ENCODE assay signal across 8 cellular contexts in the genomic region with DNA sequence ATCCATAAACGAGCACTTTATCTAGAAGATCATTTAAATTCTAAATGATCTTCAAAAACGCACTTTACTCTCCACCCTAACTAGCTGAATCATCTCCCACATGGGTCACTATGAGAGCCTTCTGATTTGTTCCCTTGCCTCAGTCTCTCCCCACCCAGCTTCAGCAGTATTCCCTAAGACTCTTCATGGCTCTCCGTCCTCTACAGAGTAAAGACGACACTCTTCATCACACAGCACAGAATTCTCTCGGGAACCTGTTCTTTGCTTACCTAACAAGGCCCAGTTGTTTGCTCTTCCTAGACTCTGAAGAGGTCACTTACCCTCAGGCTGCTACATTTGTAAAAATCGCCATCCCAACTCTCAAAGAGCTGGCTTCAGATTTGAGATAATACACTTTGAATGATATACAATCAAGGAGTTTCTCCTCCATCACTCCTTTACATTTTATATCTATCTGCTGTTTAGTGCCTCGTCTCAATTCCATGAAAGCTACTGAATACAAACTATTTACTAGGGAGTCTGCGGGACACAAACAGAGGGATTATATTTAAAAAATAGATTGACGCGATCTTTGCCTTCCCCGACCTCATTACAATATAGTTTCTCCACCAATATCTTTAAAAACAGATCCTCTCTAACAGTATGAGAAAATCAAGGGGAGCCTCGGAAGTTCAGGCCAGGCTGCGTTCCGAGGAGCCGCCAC. TPM values are rescaled to one million over a fixed set of nuclear protein-coding genes. Genes with fewer than 3 reads are reported as not detected.
DNase-seq lines count a peak whose midpoint lies in the region; ATAC-seq, FAIRE-seq and TF ChIP-seq lines count a peak whose summit lies in the region.

No MANE protein-coding gene starts in this region.

- WGBS in GM23248 (ENCODE audit: low coverage in 1 of 2, low lambda C conversion rate in 2 of 2, missing lambda C conversion rate in 2 of 2), 2 experiments, result 8% methylated on average over 15 of the region's 15 CpGs
- 18% methylated on average over 15 of the region's 15 CpGs for WGBS in aorta, 2 donors

- peaks cover 22% of the 10 kb centered on the region for H3F3A ChIP-seq in GM23248 (ENCODE audit: insufficient read depth)
- no peaks in the 10 kb centered on the region for H3F3A ChIP-seq in PC-3 (ENCODE audit: low read length, unreplicated experiment)

- no peaks in the 10 kb centered on the region for H3K9me1 ChIP-seq in endothelial cell of umbilical vein (replicated peaks; ENCODE audit: control insufficient read depth, extremely low read depth, insufficient read depth, low read length)

- H3K4me2 ChIP-seq in GM23248 (ENCODE audit: unreplicated experiment) (peak overlapping the region; percentile 98), PC-3 (ENCODE audit: low read length) (peak overlapping the region; percentile 92), endothelial cell of umbilical vein (ENCODE audit: insufficient read depth, low read length) (peak overlapping the region; percentile 75), parathyroid adenoma (ENCODE audit: low read length) (peak overlapping the region; percentile 86)

- intact Hi-C loops in PC-3 (cut with micrococcal nuclease), result loop anchor here (5.0 kb wide), 1 partner anchor 138 kb away; the partner anchor contains the start of gene RAD51D
- intact Hi-C loops in endothelial cell of umbilical vein (cut with micrococcal nuclease), result loop anchor here (1.0 to 10.0 kb wide), 4 partner anchors 18 to 565 kb away; partner anchors contain the start of genes CCT6B, SLFN5 and ZNF830
- intact Hi-C loops in aorta (cut with DNase I), result loop anchor here (2.0 to 5.0 kb wide), 3 partner anchors 19 to 108 kb away; partner anchors contain the start of genes CCT6B (in 1 of the 2) and ZNF830 (in 1 of the 2)

- H4K20me1 ChIP-seq in GM23248 (ENCODE audit: insufficient read depth) (no peaks in the 10 kb centered on the region), PC-3 (ENCODE audit: low read length) (no peaks in the 10 kb centered on the region), endothelial cell of umbilical vein (replicated peaks; ENCODE audit: control insufficient read depth, extremely low read depth, insufficient read depth, low read length) (no peaks in the 10 kb centered on the region)

- H3K4me3 ChIP-seq in GM23248, result peak overlapping the region; percentile 83
- peak overlapping the region; percentile 91 for H3K4me3 ChIP-seq in PC-3 (ENCODE audit: low read length)
- peak overlapping the region; percentile 65 to 92 (median 89) for H3K4me3 ChIP-seq in endothelial cell of umbilical vein (replicated peaks in 1 of 3; ENCODE audit: insufficient read depth in 1 of 3, low read depth in 1 of 3, low read length in 3 of 3)
- H3K4me3 ChIP-seq in parathyroid adenoma (ENCODE audit: low read depth, low read length), result peak overlapping the region; percentile 66
- peak overlapping the region in 1 of 2 donors; percentile 42 for H3K4me3 ChIP-seq in aorta (ENCODE audit: low read length in 2 of 2)

- H3K36me3 ChIP-seq in GM23248 (ENCODE audit: low read depth) (peaks cover 2% of the 10 kb centered on the region; the same call in 1 of the 2 replicates), PC-3 (ENCODE audit: low read depth, low read length) (peaks cover 3% of the 10 kb centered on the region), endothelial cell of umbilical vein (ENCODE audit: control insufficient read depth in 2 of 2, extremely low read depth in 1 of 2, insufficient read depth in 2 of 2, low read length in 2 of 2) (no peaks in the 10 kb centered on the region), parathyroid adenoma (ENCODE audit: control insufficient read depth, insufficient read depth, low read length) (no peaks in the 10 kb centered on the region), aorta (ENCODE audit: control insufficient read depth in 1 of 2, insufficient read depth in 2 of 2, low read length in 1 of 2) (peaks cover 0 to 3% of the 10 kb centered on the region in 2 donors)

- in situ Hi-C loops in GM23248 (cut with MboI), result no loop called here

- peaks cover 20% of the 10 kb centered on the region for H3K4me1 ChIP-seq in GM23248 (ENCODE audit: insufficient read depth)
- H3K4me1 ChIP-seq in PC-3 (ENCODE audit: insufficient read depth, low read length), result peaks cover 20% of the 10 kb centered on the region
- peaks cover 19% of the 10 kb centered on the region for H3K4me1 ChIP-seq in endothelial cell of umbilical vein (ENCODE audit: control insufficient read depth, extremely low read depth, insufficient read depth, low read length)
- H3K4me1 ChIP-seq in parathyroid adenoma, result peaks cover 10% of the 10 kb centered on the region
- H3K4me1 ChIP-seq in aorta (ENCODE audit: control insufficient read depth in 1 of 2, insufficient read depth in 2 of 2, low read length in 2 of 2), result peaks cover 0 to 2% of the 10 kb centered on the region in 2 donors

- CTCF ChIA-PET in PC-3 (lab: Charles Lee) (no interaction called here), endothelial cell of umbilical vein (lab: Charles Lee) (interaction anchor here (0.9 to 2.1 kb wide), 5 partner anchors 11 to 437 kb away, joined by 4 to 10 read pairs (median 8); no protein-coding TSS in a partner anchor)

- no peak for ATAC-seq in PC-3
- ATAC-seq in aorta (ENCODE audit: low FRiP score), result no peak
- no peak for ATAC-seq in HG02973 (IDR thresholded peaks at IDR 0.05; ENCODE audit: unreplicated experiment)

- POLR2A ChIA-PET in PC-3 (lab: Charles Lee; ENCODE audit: unreplicated experiment) (interaction anchor here (0.5 kb wide), 1 partner anchor 91 kb away, joined by 5 read pairs; no protein-coding TSS in a partner anchor), endothelial cell of umbilical vein (lab: Charles Lee) (interaction anchor here (1.0 kb wide), 1 partner anchor 9 kb away, joined by 3 read pairs; no protein-coding TSS in a partner anchor)

- peak overlapping the region; percentile 89 for H2AFZ ChIP-seq in GM23248
- peak overlapping the region; percentile 83 for H2AFZ ChIP-seq in PC-3 (ENCODE audit: low read length)
- H2AFZ ChIP-seq in endothelial cell of umbilical vein (ENCODE audit: low read depth, low read length), result peak overlapping the region; percentile 91
- peak overlapping the region; percentile 94 for H2AFZ ChIP-seq in parathyroid adenoma

- H3K9ac ChIP-seq in GM23248, result peak overlapping the region; percentile 98
- peak overlapping the region; percentile 99 for H3K9ac ChIP-seq in PC-3 (ENCODE audit: low read length)
- H3K9ac ChIP-seq in endothelial cell of umbilical vein (replicated peaks; ENCODE audit: extremely low read depth, insufficient read depth, low read length), result peak overlapping the region; percentile 100
- H3K9ac ChIP-seq in parathyroid adenoma, result peak overlapping the region; percentile 41

- peaks cover 32% of the 10 kb centered on the region for H3K79me2 ChIP-seq in GM23248 (ENCODE audit: insufficient read depth)
- H3K79me2 ChIP-seq in PC-3 (ENCODE audit: low read length), result peaks cover 37% of the 10 kb centered on the region
- peaks cover 22% of the 10 kb centered on the region for H3K79me2 ChIP-seq in endothelial cell of umbilical vein (ENCODE audit: control insufficient read depth, insufficient read depth, low read length)
- peaks cover 10% of the 10 kb centered on the region for H3K79me2 ChIP-seq in parathyroid adenoma

- no peak for FAIRE-seq in endothelial cell of umbilical vein (lab: Jason Lieb, UNC)

- H3K27ac ChIP-seq in GM23248, result peak overlapping the region; percentile 97
- H3K27ac ChIP-seq in PC-3 (ENCODE audit: low read length), result peak overlapping the region; percentile 89
- H3K27ac ChIP-seq in endothelial cell of umbilical vein (ENCODE audit: insufficient read depth, low read depth, low read length), result peak overlapping the region; percentile 96
- peak overlapping the region; percentile 86 for H3K27ac ChIP-seq in parathyroid adenoma
- peak overlapping the region in 1 of 2 donors; percentile 45 for H3K27ac ChIP-seq in aorta (ENCODE audit: low read depth in 1 of 2, low read length in 2 of 2)

- no peak for TF ChIP-seq CTCF in PC-3 (conservative IDR thresholded peaks at IDR 0.05; ENCODE audit: low read depth, low read length)
- no peak for TF ChIP-seq CTCF in endothelial cell of umbilical vein (IDR thresholded peaks at IDR 0.05; ENCODE audit: extremely low read depth in 1 of 2, insufficient read depth in 1 of 2, low read depth in 1 of 2, low read length in 2 of 2)
- no peak for TF ChIP-seq CTCF in parathyroid adenoma (IDR thresholded peaks at IDR 0.05)

- H3K9me3 ChIP-seq in GM23248 (ENCODE audit: low read depth), result no peaks in the 10 kb centered on the region
- H3K9me3 ChIP-seq in PC-3 (ENCODE audit: low read length), result no peaks in the 10 kb centered on the region
- H3K9me3 ChIP-seq in endothelial cell of umbilical vein (replicated peaks; ENCODE audit: control insufficient read depth, insufficient read depth, low read length), result no peaks in the 10 kb centered on the region
- H3K9me3 ChIP-seq in parathyroid adenoma (ENCODE audit: control insufficient read depth, low read length), result no peaks in the 10 kb centered on the region
- no peaks in the 10 kb centered on the region for H3K9me3 ChIP-seq in aorta (ENCODE audit: control insufficient read depth, low read length)

- BruUV-seq in PC-3 (replicated peaks; lab: Mats Ljungman, UMichigan) (TSS peak; percentile 95), endothelial cell of umbilical vein (replicated peaks; lab: Mats Ljungman, UMichigan) (TSS peak; percentile 86)

- H3K9me2 ChIP-seq in GM23248 (ENCODE audit: insufficient read depth), result no peaks in the 10 kb centered on the region
- H3K9me2 ChIP-seq in PC-3 (replicated peaks; ENCODE audit: low read length), result no peaks in the 10 kb centered on the region

- DNase-seq in GM23248 (peak; percentile 54), PC-3 (no peak), endothelial cell of umbilical vein (ENCODE audit: low read depth, low spot score) (peak; percentile 18), germinal center (ENCODE audit: low spot score) (no peak), aorta (no peak)
- DNase-seq in effector CD4-positive, alpha-beta T cell, result no peak

- H3K27me3 ChIP-seq in GM23248 (replicated peaks; ENCODE audit: insufficient read depth) (no peaks in the 10 kb centered on the region), PC-3 (ENCODE audit: low read length) (no peaks in the 10 kb centered on the region), endothelial cell of umbilical vein (ENCODE audit: control insufficient read depth in 2 of 2, insufficient read depth in 2 of 2, low read length in 2 of 2) (no peaks in the 10 kb centered on the region), parathyroid adenoma (ENCODE audit: control insufficient read depth, insufficient read depth, low read length) (no peaks in the 10 kb centered on the region), aorta (ENCODE audit: control insufficient read depth in 1 of 2, insufficient read depth in 2 of 2, low read length in 1 of 2) (no peaks in the 10 kb centered on the region)

- dilution Hi-C loops in endothelial cell of umbilical vein (cut with MboI; ENCODE audit: extremely low pct_ligation_motif_present, low sequenced_read_pairs), result loop anchor here (25.0 kb wide), 1 partner anchor 132 kb away; the partner anchor contains the start of genes FNDC8 and RAD51D

- TF ChIP-seq POLR2A in endothelial cell of umbilical vein (IDR thresholded peaks at IDR 0.05; ENCODE audit: low read depth, low read length), result no peak

RNA-seq across cellular contexts. Expression of gene LIG3, which starts 0.5 kb away (rescaled TPM):
- total RNA-seq in GM23248 (2014; rRNA removed; shearing (Covaris generic)), result 14.4 and 22.0 TPM in 2 replicates
- polyA plus RNA-seq in GM23248 (2016; fragmentation: Nextera tagmentation; extraction: Ambion mirVana) (11.8 and 12.4 TPM in 2 replicates), endothelial cell of umbilical vein (23.0 and 25.8 TPM in 2 replicates), aorta (10 to 100 TPM in 1 of 2 donors, 1 to 10 TPM in 1; 6.7 to 10.3 TPM)
- total RNA-seq in PC-3 (2014; rRNA removed) (43.2 and 53.6 TPM in 2 replicates), endothelial cell of umbilical vein (35.3 and 39.7 TPM in 2 replicates), aorta (10 to 100 TPM; 26.7 to 33.0 TPM)
- polyA plus RNA-seq in endothelial cell of umbilical vein (2011; cell fraction: cytosol; rRNA removed), result 26.2 and 33.5 TPM in 2 replicates
- polyA plus RNA-seq in endothelial cell of umbilical vein (2011; cell fraction: nucleus; rRNA removed), result 61.2 and 73.7 TPM in 2 replicates
- polyA plus RNA-seq in endothelial cell of umbilical vein (2012), result 23.5 and 26.2 TPM in 2 replicates
- polyA minus RNA-seq in endothelial cell of umbilical vein, result 76.9 and 81.7 TPM in 2 replicates
- polyA minus RNA-seq in endothelial cell of umbilical vein (2011; cell fraction: cytosol; rRNA and poly(A)+ RNA removed), result 39.3 TPM
- 60.2 and 75.1 TPM in 2 replicates for polyA minus RNA-seq in endothelial cell of umbilical vein (2011; cell fraction: nucleus; rRNA and poly(A)+ RNA removed)

RNA-seq across cellular contexts. Expression of gene ZNF830, which starts 18.5 kb away (rescaled TPM):
- 4.5 and 4.6 TPM in 2 replicates for total RNA-seq in GM23248 (2014; rRNA removed; shearing (Covaris generic))
- polyA plus RNA-seq in GM23248 (2016; fragmentation: Nextera tagmentation; extraction: Ambion mirVana), result 10.2 and 10.6 TPM in 2 replicates
- total RNA-seq in PC-3 (2014; rRNA removed), result 5.0 and 9.6 TPM in 2 replicates
- total RNA-seq in endothelial cell of umbilical vein, result 13.9 and 15.0 TPM in 2 replicates
- polyA plus RNA-seq in endothelial cell of umbilical vein, result 2.2 and 3.1 TPM in 2 replicates
- 5.6 and 5.9 TPM in 2 replicates for polyA plus RNA-seq in endothelial cell of umbilical vein (2011; cell fraction: cytosol; rRNA removed)
- polyA plus RNA-seq in endothelial cell of umbilical vein (2011; cell fraction: nucleus; rRNA removed), result 6.5 and 8.1 TPM in 2 replicates
- 8.6 and 11.8 TPM in 2 replicates for polyA plus RNA-seq in endothelial cell of umbilical vein (2012)
- polyA minus RNA-seq in endothelial cell of umbilical vein, result 3.4 and 5.9 TPM in 2 replicates
- polyA minus RNA-seq in endothelial cell of umbilical vein (2011; cell fraction: cytosol; rRNA and poly(A)+ RNA removed), result 3.2 TPM
- 9.5 and 11.1 TPM in 2 replicates for polyA minus RNA-seq in endothelial cell of umbilical vein (2011; cell fraction: nucleus; rRNA and poly(A)+ RNA removed)
- total RNA-seq in aorta, result 10 to 100 TPM; 12.9 to 14.5 TPM
- 10 to 100 TPM in 1 of 2 donors, 1 to 10 TPM in 1; 8.9 to 16.8 TPM for polyA plus RNA-seq in aorta

RNA-seq across cellular contexts. Expression of gene CCT6B, which starts 18.5 kb away (rescaled TPM):
- 2.2 and 2.9 TPM in 2 replicates for total RNA-seq in GM23248 (2014; rRNA removed; shearing (Covaris generic))
- polyA plus RNA-seq in GM23248 (2016; fragmentation: Nextera tagmentation; extraction: Ambion mirVana), result 3.8 and 4.6 TPM in 2 replicates
- 0.33 TPM in 1 of 2 replicates, not detected in the other for total RNA-seq in PC-3 (2014; rRNA removed)
- 0.78 and 1.6 TPM in 2 replicates for total RNA-seq in endothelial cell of umbilical vein
- polyA plus RNA-seq in endothelial cell of umbilical vein, result 0.35 and 0.37 TPM in 2 replicates
- polyA plus RNA-seq in endothelial cell of umbilical vein (2011; cell fraction: cytosol; rRNA removed), result 0.42 and 0.48 TPM in 2 replicates
- polyA plus RNA-seq in endothelial cell of umbilical vein (2011; cell fraction: nucleus; rRNA removed), result 0.80 and 0.82 TPM in 2 replicates
- 0.19 and 0.66 TPM in 2 replicates for polyA plus RNA-seq in endothelial cell of umbilical vein (2012)
- polyA minus RNA-seq in endothelial cell of umbilical vein, result 0.27 and 0.57 TPM in 2 replicates
- polyA minus RNA-seq in endothelial cell of umbilical vein (2011; cell fraction: cytosol; rRNA and poly(A)+ RNA removed), result not detected
- polyA minus RNA-seq in endothelial cell of umbilical vein (2011; cell fraction: nucleus; rRNA and poly(A)+ RNA removed), result 0.24 and 0.48 TPM in 2 replicates
- 1 to 10 TPM; 1.9 to 2.4 TPM for total RNA-seq in aorta
- 1 to 10 TPM in 1 of 2 donors, under 1 TPM in 1; 0.63 to 2.6 TPM for polyA plus RNA-seq in aorta

Comparison
In these comparisons a context has a peak if more than half of its experiments do, and no peak if none do; other contexts are left out.
1. DNase-seq: peak in GM23248 (single experiment) and endothelial cell of umbilical vein (single experiment); none in PC-3 (single experiment), germinal center (single experiment), aorta (0 of 2) and effector CD4-positive, alpha-beta T cell (single experiment).
2. H3K9ac ChIP-seq: peak in every context shown above with its lines; median percentile 100 in endothelial cell of umbilical vein; 99 in PC-3; 98 in GM23248; 41 in parathyroid adenoma.
3. Peak in every context shown above with its lines, with median percentiles within 50 percentile points of each other: H2AFZ ChIP-seq and H3K4me2 ChIP-seq.